In genomic region chr18:45164551-45164950, GRCh38 we compare ENCODE assay signal across 21 cellular contexts.
"Had no signal": no experiment of that assay in that cellular context is flagged by ENCODE, and none has a peak within 500 bp of the region (broad histone marks: within the 10 kb centered on the region; RNA-seq: fewer than 3 reads in every experiment).

No MANE protein-coding gene starts in this region.

- H3K4me1 ChIP-seq: tibial nerve, uterus had no signal

- H3K27me3 ChIP-seq: esophagus muscularis mucosa, neutrophil, tibial nerve, uterus had no signal

- DNase-seq: activated CD4-positive, alpha-beta T cell treated with anti-CD3 and anti-CD28 coated beads for 4 hours; activated CD8-positive, alpha-beta memory T cell treated with anti-CD3 and anti-CD28 coated beads, Interleukin-2, amount 50 U/mL, for 4 hours; activated CD8-positive, alpha-beta T cell treated with anti-CD3 and anti-CD28 coated beads, Interleukin-2, amount 10 ng/mL, durations not matched to agents 7 days and 5 days; activated gamma-delta T cell; activated T-cell treated with anti-CD3 and anti-CD28 coated beads, Interleukin-2, amount 50 U/mL, for 72 hours; amniotic stem cell; caudate nucleus; mammary epithelial cell; naive thymus-derived CD4-positive, alpha-beta T cell; retina; stimulated activated CD4-positive, alpha-beta T cell treated with anti-CD3 and anti-CD28 coated beads, Interleukin-15, amount 100 ng/mL, for 24 hours; stimulated activated CD4-positive, alpha-beta T cell treated with anti-CD3 and anti-CD28 coated beads, Interleukin-4, amount 100 ng/mL, for 24 hours; stimulated activated naive CD4-positive, alpha-beta T cell; T-helper 2 cell; uterus had no signal

- ATAC-seq: activated CD8-positive, alpha-beta T cell treated with anti-CD3 and anti-CD28 coated beads, Interleukin-2, amount 10 ng/mL, durations not matched to agents 7 days and 5 days; activated naive CD4-positive, alpha-beta T cell treated with anti-CD3 and anti-CD28 coated beads, Interleukin-2, amount 50 U/mL, for 72 hours; activated T-cell treated with anti-CD3 and anti-CD28 coated beads, Interleukin-2, amount 50 U/mL, for 72 hours; left lobe of liver had no signal

- H3K36me3 ChIP-seq: esophagus muscularis mucosa, neutrophil, tibial nerve, uterus had no signal

- H3K27ac ChIP-seq: esophagus muscularis mucosa, tibial nerve, uterus had no signal

- H3K4me3 ChIP-seq: esophagus muscularis mucosa, skin epidermis, tibial nerve, uterus had no signal

- H3K9me3 ChIP-seq: esophagus muscularis mucosa, neutrophil, tibial nerve, uterus had no signal
